Comparison of ENCODE assay signal across 8 cellular contexts in genomic region chr17:1562178-1562643, GRCh38. TPM values are rescaled to one million over a fixed set of nuclear protein-coding genes. Genes with fewer than 3 reads are reported as not detected.
DNase-seq lines count a peak whose midpoint lies in the region; ATAC-seq and TF ChIP-seq lines count a peak whose summit lies in the region.

No MANE protein-coding gene starts in this region.

- POLR2A ChIA-PET in activated CD4-positive, alpha-beta memory T cell treated with anti-CD3 and anti-CD28 coated beads, Interleukin-2, amount 10 ng/mL, durations not matched to agents 7 days and 5 days (lab: Charles Lee): interaction anchor here (1.0 to 1.5 kb wide), 4 partner anchors 46 to 154 kb away, joined by 3 to 11 read pairs (median 4); partner anchors contain the start of genes CRK and INPP5K

- peaks cover under 1% of the 10 kb centered on the region for H3K36me3 Mint-ChIP-seq in activated CD4-positive, alpha-beta memory T cell treated with anti-CD3 and anti-CD28 coated beads, Interleukin-2, amount 10 ng/mL, durations not matched to agents 7 days and 5 days (ENCODE audit: low read depth)

- peak overlapping the region; percentile 98 for H3K4me2 ChIP-seq in skeletal muscle satellite cell (ENCODE audit: low read length)

- no peak overlapping the region for H3K27ac Mint-ChIP-seq in activated CD4-positive, alpha-beta memory T cell treated with anti-CD3 and anti-CD28 coated beads, Interleukin-2, amount 10 ng/mL, durations not matched to agents 7 days and 5 days

- no peaks in the 10 kb centered on the region for H3K9me3 Mint-ChIP-seq in activated CD4-positive, alpha-beta memory T cell treated with anti-CD3 and anti-CD28 coated beads, Interleukin-2, amount 10 ng/mL, durations not matched to agents 7 days and 5 days

- peak overlapping the region; percentile 92 for H3K9ac ChIP-seq in skeletal muscle satellite cell (ENCODE audit: low read depth, low read length)

- no peaks in the 10 kb centered on the region for H3K9me3 ChIP-seq in left ventricle myocardium inferior (replicated peaks)
- no peaks in the 10 kb centered on the region for H3K9me3 ChIP-seq in skeletal muscle satellite cell (replicated peaks; ENCODE audit: low read length)

- H3K27me3 Mint-ChIP-seq in activated CD4-positive, alpha-beta memory T cell treated with anti-CD3 and anti-CD28 coated beads, Interleukin-2, amount 10 ng/mL, durations not matched to agents 7 days and 5 days: peaks cover 5% of the 10 kb centered on the region

- H3K27ac ChIP-seq in left ventricle myocardium inferior (replicated peaks): peak overlapping the region; percentile 91

- CTCF ChIA-PET in activated CD4-positive, alpha-beta memory T cell treated with anti-CD3 and anti-CD28 coated beads, Interleukin-2, amount 10 ng/mL, durations not matched to agents 7 days and 5 days (lab: Charles Lee): interaction anchor here (1.0 to 1.1 kb wide), 2 partner anchors 86 to 197 kb away, joined by 4 to 5 read pairs; no protein-coding TSS in a partner anchor

- DNase-seq in AG08396 (ENCODE audit: low spot score) (peak; percentile 74), left ventricle myocardium inferior (peak; percentile 51), SKM-1 treated with dmso at 0.1 percent for 144 hours (lab: John Stamatoyannopoulos, UW; ENCODE audit: unreplicated experiment) (no peak), NK-92 (lab: John Stamatoyannopoulos, UW; ENCODE audit: unreplicated experiment) (no peak)
- DNase-seq in activated CD4-positive, alpha-beta memory T cell treated with anti-CD3 and anti-CD28 coated beads, Interleukin-2, amount 10 ng/mL, durations not matched to agents 7 days and 5 days: peak; percentile 44

- ATAC-seq in GM19025 (IDR thresholded peaks at IDR 0.05; ENCODE audit: low read depth, unreplicated experiment) (peak; percentile 31), HG03196 (IDR thresholded peaks at IDR 0.05; ENCODE audit: unreplicated experiment) (peak; percentile 14)

- peaks cover 39% of the 10 kb centered on the region for H3K4me1 ChIP-seq in left ventricle myocardium inferior
- peaks cover 12% of the 10 kb centered on the region for H3K4me1 ChIP-seq in skeletal muscle satellite cell (ENCODE audit: control insufficient read depth, insufficient read depth, low read length)

- H3K27me3 ChIP-seq in left ventricle myocardium inferior (ENCODE audit: low read depth) (no peaks in the 10 kb centered on the region), skeletal muscle satellite cell (ENCODE audit: control insufficient read depth, insufficient read depth, low read length) (no peaks in the 10 kb centered on the region)

- TF ChIP-seq CTCF in left ventricle myocardium inferior (IDR thresholded peaks at IDR 0.05; ENCODE audit: borderline replicate concordance): no peak

- H3K4me1 Mint-ChIP-seq in activated CD4-positive, alpha-beta memory T cell treated with anti-CD3 and anti-CD28 coated beads, Interleukin-2, amount 10 ng/mL, durations not matched to agents 7 days and 5 days: peaks cover 44% of the 10 kb centered on the region

- H3K4me3 ChIP-seq in left ventricle myocardium inferior (peak overlapping the region; percentile 90), skeletal muscle satellite cell (ENCODE audit: low read length) (peak overlapping the region; percentile 85)

- intact Hi-C loops in left ventricle myocardium inferior (cut with micrococcal nuclease): no loop called here

- H3K36me3 ChIP-seq in left ventricle myocardium inferior (peaks cover 6% of the 10 kb centered on the region), skeletal muscle satellite cell (ENCODE audit: insufficient read depth, low read length) (peaks cover 3% of the 10 kb centered on the region)

- H3K4me3 Mint-ChIP-seq in activated CD4-positive, alpha-beta memory T cell treated with anti-CD3 and anti-CD28 coated beads, Interleukin-2, amount 10 ng/mL, durations not matched to agents 7 days and 5 days: peak overlapping the region; percentile 78

RNA-seq across cellular contexts. Expression of gene PITPNA, which starts 0.4 kb away (rescaled TPM):
- total RNA-seq in activated CD4-positive, alpha-beta memory T cell treated with anti-CD3 and anti-CD28 coated beads, Interleukin-2, amount 10 ng/mL, durations not matched to agents 7 days and 5 days: 10 to 100 TPM; 46.4 to 47.8 TPM
- total RNA-seq in left ventricle myocardium inferior: 49.1 TPM
- 17.2 and 18.8 TPM in 2 replicates for total RNA-seq in skeletal muscle satellite cell (2012; rRNA removed)

RNA-seq across cellular contexts. Expression of gene INPP5K, which starts 45.8 kb away (rescaled TPM):
- 10 to 100 TPM; 52.4 to 58.1 TPM for total RNA-seq in activated CD4-positive, alpha-beta memory T cell treated with anti-CD3 and anti-CD28 coated beads, Interleukin-2, amount 10 ng/mL, durations not matched to agents 7 days and 5 days
- total RNA-seq in left ventricle myocardium inferior: 35.2 TPM
- 14.2 and 15.7 TPM in 2 replicates for total RNA-seq in skeletal muscle satellite cell (2012; rRNA removed)

Comparison
In these comparisons a context has a peak if more than half of its experiments do, and no peak if none do; other contexts are left out.
1. DNase-seq: peak in AG08396 (single experiment), activated CD4-positive, alpha-beta memory T cell treated with anti-CD3 and anti-CD28 coated beads, Interleukin-2, amount 10 ng/mL, durations not matched to agents 7 days and 5 days (single experiment) and left ventricle myocardium inferior (single experiment); none in SKM-1 treated with dmso at 0.1 percent for 144 hours (single experiment) and NK-92 (single experiment).